In genomic region chr4:60865238-60865637, GRCh38 we compare ENCODE assay signal across 18 cellular contexts.
A peak's percentile ranks its signal among the peaks of the same experiment; 100 is the strongest.
DNase-seq lines count a peak whose midpoint lies in the region; ATAC-seq and TF ChIP-seq lines count a peak whose summit lies in the region.
"Had no signal": no experiment of that assay in that cellular context is flagged by ENCODE, and none has a peak within 500 bp of the region (broad histone marks: within the 10 kb centered on the region; RNA-seq: fewer than 3 reads in every experiment).

No MANE protein-coding gene starts in this region.

- H3K36me3 ChIP-seq in OCI-LY3 (replicated peaks; ENCODE audit: low read depth, low read length) (no peaks in the 10 kb centered on the region), ascending aorta (no peaks in the 10 kb centered on the region)
- H3K36me3 ChIP-seq: heart right ventricle, right atrium auricular region, suprapubic skin had no signal

- ATAC-seq in natural killer cell (no peak), HG03108 (IDR thresholded peaks at IDR 0.05; ENCODE audit: unreplicated experiment) (no peak)
- ATAC-seq: A549; activated CD8-positive, alpha-beta memory T cell treated with anti-CD3 and anti-CD28 coated beads, Interleukin-2, amount 10 ng/mL, durations not matched to agents 7 days and 5 days; mucosa of descending colon had no signal

- intact Hi-C loops in ascending aorta (cut with DNase I), result no loop called here
- intact Hi-C loops in natural killer cell (cut with micrococcal nuclease), result no loop called here

- peaks cover 8% of the 10 kb centered on the region; the same call in 1 of the 2 replicates for H3K4me1 ChIP-seq in OCI-LY3 (ENCODE audit: low read length)
- no peaks in the 10 kb centered on the region for H3K4me1 ChIP-seq in ascending aorta
- H3K4me1 ChIP-seq: A549, right atrium auricular region, suprapubic skin had no signal

- H4K20me1 ChIP-seq in OCI-LY3 (ENCODE audit: insufficient read depth, low read length), result no peaks in the 10 kb centered on the region

- no peaks in the 10 kb centered on the region for H3K27me3 ChIP-seq in OCI-LY3 (ENCODE audit: low read depth, low read length)
- no peaks in the 10 kb centered on the region for H3K27me3 ChIP-seq in ascending aorta
- H3K27me3 ChIP-seq: heart right ventricle, right atrium auricular region, suprapubic skin had no signal

- no peak overlapping the region for H3K4me2 ChIP-seq in OCI-LY3 (ENCODE audit: low read length)
- H3K4me2 ChIP-seq: A549 had no signal

- TF ChIP-seq CTCF in OCI-LY3 (IDR thresholded peaks at IDR 0.05; ENCODE audit: low read depth, low read length) (peak; percentile 14), epithelial cell of esophagus (IDR thresholded peaks at IDR 0.05; ENCODE audit: insufficient read depth, low read depth, low read length, missing control alignments) (peak; percentile 38), progenitor cell of endocrine pancreas (IDR thresholded peaks at IDR 0.05; ENCODE audit: unreplicated experiment) (peak; percentile 16), ascending aorta (IDR thresholded peaks at IDR 0.05) (peak in 1 of 3 experiments; percentile 20), natural killer cell (IDR thresholded peaks at IDR 0.05) (no peak)

- H3K9me3 ChIP-seq in OCI-LY3 (ENCODE audit: insufficient read depth, low read length), result no peaks in the 10 kb centered on the region
- H3K9me3 ChIP-seq in ascending aorta, result no peaks in the 10 kb centered on the region
- H3K9me3 ChIP-seq: A549, heart right ventricle, mucosa of descending colon, right atrium auricular region, suprapubic skin had no signal

- H3K4me3 ChIP-seq in OCI-LY3 (ENCODE audit: low read length) (no peak overlapping the region), epithelial cell of esophagus (ENCODE audit: low read length) (no peak overlapping the region), ascending aorta (no peak overlapping the region)
- H3K4me3 ChIP-seq: A549, heart right ventricle, mucosa of descending colon, right atrium auricular region, suprapubic skin had no signal

- no peaks in the 10 kb centered on the region for H3K9me3 Mint-ChIP-seq in progenitor cell of endocrine pancreas (ENCODE audit: low read depth)
- peaks cover 16 to 19% of the 10 kb centered on the region in 2 donors for H3K9me3 Mint-ChIP-seq in natural killer cell

- no peaks in the 10 kb centered on the region for H3K27me3 Mint-ChIP-seq in progenitor cell of endocrine pancreas
- no peaks in the 10 kb centered on the region for H3K27me3 Mint-ChIP-seq in natural killer cell (ENCODE audit: low read depth in 2 of 2)
- H3K27me3 Mint-ChIP-seq: activated CD8-positive, alpha-beta memory T cell treated with anti-CD3 and anti-CD28 coated beads, Interleukin-2, amount 10 ng/mL, durations not matched to agents 7 days and 5 days; activated naive CD8-positive, alpha-beta T cell treated with anti-CD3 and anti-CD28 coated beads, Interleukin-2, amount 10 ng/mL, durations not matched to agents 7 days and 5 days had no signal

- H3K79me2 ChIP-seq in OCI-LY3 (ENCODE audit: low read length), result no peaks in the 10 kb centered on the region

- H3K27ac ChIP-seq in OCI-LY3 (ENCODE audit: low read length) (no peak overlapping the region), ascending aorta (no peak overlapping the region)
- H3K27ac ChIP-seq: A549, heart right ventricle, right atrium auricular region, suprapubic skin had no signal

- no peak overlapping the region for H3K9ac ChIP-seq in OCI-LY3 (ENCODE audit: low read length)

- DNase-seq in NCI-H2029 treated with DMSO at 0.1 percent for 48 hours (lab: John Stamatoyannopoulos, UW) (peak; percentile 0), NCI-H2029 (lab: John Stamatoyannopoulos, UW) (no peak), epithelial cell of esophagus (ENCODE audit: low read depth) (peak; percentile 17), progenitor cell of endocrine pancreas (ENCODE audit: low spot score, unreplicated experiment) (no peak), ascending aorta (ENCODE audit: low spot score in 2 of 2) (no peak), natural killer cell (no peak)
- DNase-seq: activated CD8-positive, alpha-beta memory T cell treated with anti-CD3 and anti-CD28 coated beads, Interleukin-2, amount 10 ng/mL, durations not matched to agents 7 days and 5 days; activated naive CD8-positive, alpha-beta T cell treated with anti-CD3 and anti-CD28 coated beads, Interleukin-2, amount 10 ng/mL, durations not matched to agents 7 days and 5 days; DND-41; effector memory CD4-positive, alpha-beta T cell; heart right ventricle; T-helper 2 cell had no signal

- H3K4me1 Mint-ChIP-seq in progenitor cell of endocrine pancreas (ENCODE audit: low read depth) (no peaks in the 10 kb centered on the region), natural killer cell (no peaks in the 10 kb centered on the region)
- H3K4me1 Mint-ChIP-seq: activated CD8-positive, alpha-beta memory T cell treated with anti-CD3 and anti-CD28 coated beads, Interleukin-2, amount 10 ng/mL, durations not matched to agents 7 days and 5 days; activated naive CD8-positive, alpha-beta T cell treated with anti-CD3 and anti-CD28 coated beads, Interleukin-2, amount 10 ng/mL, durations not matched to agents 7 days and 5 days had no signal

- H3K4me3 Mint-ChIP-seq in progenitor cell of endocrine pancreas (ENCODE audit: low read depth) (no peak overlapping the region), natural killer cell (no peak overlapping the region)
- H3K4me3 Mint-ChIP-seq: activated CD8-positive, alpha-beta memory T cell treated with anti-CD3 and anti-CD28 coated beads, Interleukin-2, amount 10 ng/mL, durations not matched to agents 7 days and 5 days; activated naive CD8-positive, alpha-beta T cell treated with anti-CD3 and anti-CD28 coated beads, Interleukin-2, amount 10 ng/mL, durations not matched to agents 7 days and 5 days had no signal

- H2AFZ ChIP-seq in OCI-LY3 (ENCODE audit: low read depth, low read length), result no peak overlapping the region

- H3K36me3 Mint-ChIP-seq in progenitor cell of endocrine pancreas (ENCODE audit: insufficient read depth) (no peaks in the 10 kb centered on the region), natural killer cell (no peaks in the 10 kb centered on the region)
- H3K36me3 Mint-ChIP-seq: activated CD8-positive, alpha-beta memory T cell treated with anti-CD3 and anti-CD28 coated beads, Interleukin-2, amount 10 ng/mL, durations not matched to agents 7 days and 5 days; activated naive CD8-positive, alpha-beta T cell treated with anti-CD3 and anti-CD28 coated beads, Interleukin-2, amount 10 ng/mL, durations not matched to agents 7 days and 5 days had no signal

- H3K27ac Mint-ChIP-seq in progenitor cell of endocrine pancreas, result no peak overlapping the region
- H3K27ac Mint-ChIP-seq in natural killer cell, result no peak overlapping the region
- H3K27ac Mint-ChIP-seq: activated CD8-positive, alpha-beta memory T cell treated with anti-CD3 and anti-CD28 coated beads, Interleukin-2, amount 10 ng/mL, durations not matched to agents 7 days and 5 days; activated naive CD8-positive, alpha-beta T cell treated with anti-CD3 and anti-CD28 coated beads, Interleukin-2, amount 10 ng/mL, durations not matched to agents 7 days and 5 days had no signal

Comparison
In these comparisons a context has a peak if more than half of its experiments do, and no peak if none do; other contexts are left out.
1. DNase-seq: peak in NCI-H2029 treated with DMSO at 0.1 percent for 48 hours (single experiment) and epithelial cell of esophagus (single experiment); none in NCI-H2029 (single experiment), progenitor cell of endocrine pancreas (single experiment), ascending aorta (0 of 2) and natural killer cell (single experiment).